Comparison of ENCODE assay signal across 8 cellular contexts in genomic region chr4:11623726-11624037, GRCh38.
DNase-seq lines count a peak whose midpoint lies in the region; ATAC-seq and TF ChIP-seq lines count a peak whose summit lies in the region.

No MANE protein-coding gene starts in this region.

- no peak for ATAC-seq in GM21723 (IDR thresholded peaks at IDR 0.05; ENCODE audit: unreplicated experiment)

- H3K4me3 ChIP-seq in NT2/D1 (ENCODE audit: insufficient read length, low read depth), result no peak overlapping the region
- no peak overlapping the region for H3K4me3 ChIP-seq in esophagus squamous epithelium
- H3K4me3 ChIP-seq in lower leg skin (ENCODE audit: low read depth, poor library complexity, severe bottlenecking), result no peak overlapping the region
- H3K4me3 ChIP-seq in BE2C (ENCODE audit: low read depth, low read length), result no peak overlapping the region

- WGBS in esophagus squamous epithelium, 2 donors, result 82 to 83% methylated on average over 1 of the region's 1 CpG
- WGBS in lower leg skin, 2 donors, result 63 to 83% methylated on average over 1 of the region's 1 CpG

- H3K4me1 ChIP-seq in NT2/D1 (ENCODE audit: insufficient read depth, insufficient read length) (no peaks in the 10 kb centered on the region), esophagus squamous epithelium (peaks cover 12 to 49% (median 16%) of the 10 kb centered on the region in 3 donors), BE2C (no peaks in the 10 kb centered on the region)

- DNase-seq in NCI-H2171 treated with DMSO at 0.1 percent for 48 hours (lab: John Stamatoyannopoulos, UW) (peak; percentile 3), NCI-H2171 (lab: John Stamatoyannopoulos, UW) (no peak), NT2/D1 (ENCODE audit: low read depth, low spot score) (peak; percentile 15), esophagus squamous epithelium (lab: John Stamatoyannopoulos, UW) (no peak), pons (ENCODE audit: low spot score) (peak; percentile 23), lower leg skin (ENCODE audit: low spot score in 2 of 2) (no peak), BE2C (no peak)

- no peaks in the 10 kb centered on the region for H3K9me3 ChIP-seq in NT2/D1 (ENCODE audit: insufficient read depth, low read length)
- no peaks in the 10 kb centered on the region for H3K9me3 ChIP-seq in esophagus squamous epithelium
- no peaks in the 10 kb centered on the region for H3K9me3 ChIP-seq in BE2C

- H3K27me3 ChIP-seq in NT2/D1 (ENCODE audit: insufficient read depth, insufficient read length) (no peaks in the 10 kb centered on the region), esophagus squamous epithelium (no peaks in the 10 kb centered on the region), BE2C (no peaks in the 10 kb centered on the region)

- no peaks in the 10 kb centered on the region for H3K36me3 ChIP-seq in NT2/D1 (ENCODE audit: insufficient read depth, insufficient read length, low read length)
- no peaks in the 10 kb centered on the region for H3K36me3 ChIP-seq in esophagus squamous epithelium
- H3K36me3 ChIP-seq in BE2C, result no peaks in the 10 kb centered on the region

- TF ChIP-seq POLR2A in esophagus squamous epithelium (IDR thresholded peaks at IDR 0.05) (no peak), lower leg skin (IDR thresholded peaks at IDR 0.05) (no peak)

- no peak overlapping the region for H3K9ac ChIP-seq in NT2/D1 (ENCODE audit: insufficient read length, low read depth)

- peak in 5 of 6 experiments; percentile 29 to 71 (median 56) for TF ChIP-seq CTCF in esophagus squamous epithelium (IDR thresholded peaks at IDR 0.05)
- TF ChIP-seq CTCF in lower leg skin (IDR thresholded peaks at IDR 0.05), result no peak
- TF ChIP-seq CTCF in BE2C (IDR thresholded peaks at IDR 0.05; ENCODE audit: low read depth, low read length), result no peak

- H3K27ac ChIP-seq in esophagus squamous epithelium, result peak overlapping the region in 2 of 4 donors; percentile 54 to 80

- intact Hi-C loops in esophagus squamous epithelium (cut with DNase I) (no loop called here), lower leg skin (cut with DNase I; ENCODE audit: low total_unique reads) (no loop called here)

Comparison
In these comparisons a context has a peak if more than half of its experiments do, and no peak if none do; other contexts are left out.
1. DNase-seq: peak in NCI-H2171 treated with DMSO at 0.1 percent for 48 hours (single experiment), NT2/D1 (single experiment) and pons (single experiment); none in NCI-H2171 (single experiment), esophagus squamous epithelium (single experiment), lower leg skin (0 of 2) and BE2C (single experiment).
2. CTCF ChIP-seq: peak in esophagus squamous epithelium (5 of 6); none in lower leg skin (0 of 3) and BE2C (single experiment).